ENCODE assay signal across 12 cellular contexts in genomic region chr7:29138588-29138987, GRCh38. TPM values are rescaled to one million over a fixed set of nuclear protein-coding genes. Genes with fewer than 3 reads are reported as not detected.
DNase-seq lines count a peak whose midpoint lies in the region; ATAC-seq and TF ChIP-seq lines count a peak whose summit lies in the region.
"Had no signal": no experiment of that assay in that cellular context is flagged by ENCODE, and none has a peak within 500 bp of the region (broad histone marks: within the 10 kb centered on the region; RNA-seq: fewer than 3 reads in every experiment).

No MANE protein-coding gene starts in this region.

- 70% methylated on average over 4 of the region's 4 CpGs for WGBS in thymus

- no peaks in the 10 kb centered on the region for H3K9me3 Mint-ChIP-seq in dendritic cell treated with granulocyte-macrophage colony-stimulating factor and Interleukin-4, amounts not matched to agents 40 ng/mL and 50 ng/mL, for 4 days

- TF ChIP-seq CTCF in osteoblast (IDR thresholded peaks at IDR 0.05; ENCODE audit: extremely low read depth, low read depth, low read length): no peak

- peak; percentile 23 for DNase-seq in NCI-H226
- peak; percentile 79 for DNase-seq in osteoblast (ENCODE audit: insufficient read length, low spot score, missing footprints)
- DNase-seq in NCI-H2171 treated with DMSO at 0.1 percent for 48 hours (lab: John Stamatoyannopoulos, UW): no peak
- DNase-seq in left colon: no peak
- DNase-seq in kidney glomerular epithelial cell (lab: John Stamatoyannopoulos, UW): no peak
- DNase-seq: C1 segment of cervical spinal cord; CD4-positive, alpha-beta memory T cell; DMS79 had no signal

- no peak for ATAC-seq in left colon
- ATAC-seq: HCT116 had no signal

- H3K27me3 Mint-ChIP-seq in dendritic cell treated with granulocyte-macrophage colony-stimulating factor and Interleukin-4, amounts not matched to agents 40 ng/mL and 50 ng/mL, for 4 days: no peaks in the 10 kb centered on the region

- no peak overlapping the region for H2AFZ ChIP-seq in osteoblast (ENCODE audit: low read length)

- no peak overlapping the region for H3K27ac ChIP-seq in osteoblast (ENCODE audit: low read depth, low read length)
- H3K27ac ChIP-seq in thymus (ENCODE audit: low read depth): peak overlapping the region; percentile 31

- H3K36me3 Mint-ChIP-seq in dendritic cell treated with granulocyte-macrophage colony-stimulating factor and Interleukin-4, amounts not matched to agents 40 ng/mL and 50 ng/mL, for 4 days (ENCODE audit: low read depth): peaks cover 49% of the 10 kb centered on the region
- H3K36me3 Mint-ChIP-seq: CD4-positive, alpha-beta memory T cell had no signal

- no peak overlapping the region for H3K4me2 ChIP-seq in osteoblast (ENCODE audit: insufficient read depth, low read length)

- H3K36me3 ChIP-seq in osteoblast (ENCODE audit: insufficient read depth, low read length): no peaks in the 10 kb centered on the region
- no peaks in the 10 kb centered on the region for H3K36me3 ChIP-seq in thymus (ENCODE audit: control insufficient read depth, insufficient read depth)

- H3K4me1 Mint-ChIP-seq in dendritic cell treated with granulocyte-macrophage colony-stimulating factor and Interleukin-4, amounts not matched to agents 40 ng/mL and 50 ng/mL, for 4 days (ENCODE audit: low read depth): peaks cover 91% of the 10 kb centered on the region
- H3K4me1 Mint-ChIP-seq: B cell; CD4-positive, alpha-beta memory T cell had no signal

- H3K27me3 ChIP-seq in osteoblast (ENCODE audit: insufficient read depth, low read length): peaks cover 7% of the 10 kb centered on the region
- no peaks in the 10 kb centered on the region for H3K27me3 ChIP-seq in thymus (ENCODE audit: control insufficient read depth, insufficient read depth)

- intact Hi-C loops in dendritic cell treated with granulocyte-macrophage colony-stimulating factor and Interleukin-4, amounts not matched to agents 40 ng/mL and 50 ng/mL, for 4 days (cut with micrococcal nuclease): no loop called here
- intact Hi-C loops in left colon (cut with DNase I, micrococcal nuclease): no loop called here

- H4K20me1 ChIP-seq in osteoblast (ENCODE audit: insufficient read depth, low read length): no peaks in the 10 kb centered on the region

- H3K4me3 ChIP-seq in osteoblast (ENCODE audit: insufficient read depth, low read length) (no peak overlapping the region), thymus (ENCODE audit: low read length) (no peak overlapping the region)

- H3K27ac Mint-ChIP-seq in dendritic cell treated with granulocyte-macrophage colony-stimulating factor and Interleukin-4, amounts not matched to agents 40 ng/mL and 50 ng/mL, for 4 days: peak overlapping the region; percentile 74
- H3K27ac Mint-ChIP-seq: B cell; CD4-positive, alpha-beta memory T cell had no signal

- H3K9me3 ChIP-seq in osteoblast (ENCODE audit: low read depth, low read length) (no peaks in the 10 kb centered on the region), thymus (ENCODE audit: control insufficient read depth) (no peaks in the 10 kb centered on the region)

- H3K4me3 Mint-ChIP-seq in dendritic cell treated with granulocyte-macrophage colony-stimulating factor and Interleukin-4, amounts not matched to agents 40 ng/mL and 50 ng/mL, for 4 days: no peak overlapping the region
- H3K4me3 Mint-ChIP-seq: B cell; CD4-positive, alpha-beta memory T cell had no signal

- H3K79me2 ChIP-seq in osteoblast (ENCODE audit: insufficient read depth, low read length): no peaks in the 10 kb centered on the region

- no peaks in the 10 kb centered on the region for H3K4me1 ChIP-seq in osteoblast (ENCODE audit: insufficient read depth, low read length)
- H3K4me1 ChIP-seq in thymus (ENCODE audit: control insufficient read depth, insufficient read depth, low read length): no peaks in the 10 kb centered on the region

RNA-seq across cellular contexts. Expression of gene CPVL, which starts 7.7 kb away (rescaled TPM):
- total RNA-seq in osteoblast (0.36 TPM in 1 of 2 replicates, not detected in the other), left colon (10 to 100 TPM in 1 of 2 donors, 1 to 10 TPM in 1; 4.7 to 18.4 TPM)
- polyA plus RNA-seq in thymus: 112 TPM
- total RNA-seq: B cell had no signal

RNA-seq across cellular contexts. Expression of gene CHN2, which starts 56.0 kb away (rescaled TPM):
- total RNA-seq in osteoblast (under 0.01 TPM in 1 of 2 replicates, not detected in the other), left colon (10 to 100 TPM; 30.0 to 32.9 TPM)
- 6.5 TPM for polyA plus RNA-seq in thymus

Comparison
In these comparisons a context has a peak if more than half of its experiments do, and no peak if none do; other contexts are left out.
1. DNase-seq: peak in NCI-H226 (single experiment) and osteoblast (single experiment); none in NCI-H2171 treated with DMSO at 0.1 percent for 48 hours (single experiment), left colon (0 of 2) and kidney glomerular epithelial cell (single experiment).
2. RNA of gene CHN2, which starts 56.0 kb away (total RNA-seq): 30.0 to 32.9 TPM in left colon; under 0.01 TPM in osteoblast; every median in the first group is over 10 times any median in the second.